8 cellular contexts compared by ENCODE assay signal in the genomic region with DNA sequence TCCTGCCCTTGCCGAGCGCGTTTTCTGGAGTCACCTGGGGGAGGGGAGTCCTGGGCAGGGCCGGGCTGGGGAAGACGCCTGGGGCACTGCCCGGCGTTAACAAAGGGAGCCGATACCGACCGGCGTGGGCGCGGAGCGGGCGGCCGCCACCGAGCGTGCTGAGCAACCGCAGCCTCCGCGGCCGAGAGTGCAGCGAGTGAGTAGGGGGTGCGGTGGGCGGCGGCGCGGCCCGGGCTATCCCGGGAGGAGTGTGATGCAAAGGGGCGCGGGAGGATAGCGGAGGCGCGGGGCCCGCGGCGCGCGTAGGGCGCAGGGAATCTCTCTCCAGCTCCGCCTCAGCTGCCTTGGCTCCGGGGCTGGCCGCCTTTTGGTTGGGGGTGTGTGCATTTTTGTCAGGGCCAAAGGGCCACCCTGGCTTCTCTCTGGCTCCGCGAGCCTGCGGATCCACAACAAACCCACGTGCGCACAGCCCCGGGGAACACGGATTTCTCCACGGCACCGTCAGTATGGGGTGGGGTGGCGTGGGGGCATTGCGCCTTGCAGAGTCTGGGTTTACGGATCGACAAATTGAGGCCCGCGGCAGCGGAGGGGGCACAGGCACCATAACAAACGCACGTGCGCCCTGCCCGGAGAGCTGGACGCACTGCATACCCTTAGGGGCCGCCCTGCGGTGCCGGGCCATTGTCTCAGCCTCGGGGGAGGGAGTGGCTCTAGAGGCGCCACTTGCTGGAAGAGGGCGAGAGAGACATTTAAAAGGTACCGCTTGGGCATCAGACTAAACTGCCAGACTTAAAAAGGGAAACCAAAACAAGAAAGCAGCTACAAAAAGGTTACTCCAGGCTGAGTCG. TPM values are rescaled to one million over a fixed set of nuclear protein-coding genes. Genes with fewer than 3 reads are reported as not detected.
A peak's percentile ranks its signal among the peaks of the same experiment; 100 is the strongest.
DNase-seq lines count a peak whose midpoint lies in the region; ATAC-seq and TF ChIP-seq lines count a peak whose summit lies in the region.

No MANE protein-coding gene starts in this region.

- peaks cover 54% of the 10 kb centered on the region for H3K79me2 ChIP-seq in OCI-LY3 (ENCODE audit: low read length)

- intact Hi-C loops in CD8-positive, alpha-beta T cell (cut with DNase I, micrococcal nuclease) = loop anchor here (1.0 to 5.0 kb wide), 14 partner anchors 22 to 1008 kb away; a partner anchor contains a TSS

- H3K4me3 Mint-ChIP-seq in CD8-positive, alpha-beta T cell = peak overlapping the region; percentile 99
- H3K4me3 Mint-ChIP-seq in activated T-cell treated with anti-CD3 and anti-CD28 coated beads, Interleukin-2, amount 50 U/mL, for 72 hours = peak overlapping the region; percentile 90 to 96
- peak overlapping the region; percentile 98 for H3K4me3 Mint-ChIP-seq in neural crest cell

- TF ChIP-seq CTCF in CD8-positive, alpha-beta T cell (IDR thresholded peaks at IDR 0.05) = no peak
- TF ChIP-seq CTCF in OCI-LY3 (IDR thresholded peaks at IDR 0.05; ENCODE audit: low read depth, low read length) = peak; percentile 43
- peak; percentile 17 for TF ChIP-seq CTCF in neural crest cell (conservative IDR thresholded peaks at IDR 0.05)

- peak overlapping the region; percentile 83 for H3K27ac ChIP-seq in CD8-positive, alpha-beta T cell (ENCODE audit: low read depth, low read length)
- H3K27ac ChIP-seq in OCI-LY3 (ENCODE audit: low read length) = peak overlapping the region; percentile 58
- H3K27ac ChIP-seq in temporal lobe (ENCODE audit: low read depth, low read length) = peak overlapping the region; percentile 76

- peak; percentile 23 to 84 (median 65) for DNase-seq in CD8-positive, alpha-beta T cell
- DNase-seq in activated T-cell treated with anti-CD3 and anti-CD28 coated beads, Interleukin-2, amount 50 U/mL, for 72 hours = peak; percentile 75 to 81
- peak; percentile 31 for DNase-seq in fibroblast of peridontal ligament (ENCODE audit: extremely low read depth)
- peak; percentile 57 for DNase-seq in neural crest cell (ENCODE audit: low read depth, low spot score)

- no peaks in the 10 kb centered on the region for H3K27me3 Mint-ChIP-seq in CD8-positive, alpha-beta T cell (ENCODE audit: low read depth)
- H3K27me3 Mint-ChIP-seq in activated T-cell treated with anti-CD3 and anti-CD28 coated beads, Interleukin-2, amount 50 U/mL, for 72 hours (ENCODE audit: low read depth) = no peaks in the 10 kb centered on the region
- H3K27me3 Mint-ChIP-seq in neural crest cell (ENCODE audit: low read depth) = peaks cover 31% of the 10 kb centered on the region

- H3K4me1 ChIP-seq in CD8-positive, alpha-beta T cell (ENCODE audit: insufficient read depth, low read length) = peaks cover 17% of the 10 kb centered on the region
- H3K4me1 ChIP-seq in OCI-LY3 (ENCODE audit: low read length) = peaks cover 12% of the 10 kb centered on the region

- POLR2A ChIA-PET in CD8-positive, alpha-beta T cell (lab: Charles Lee) = interaction anchor here (0.7 to 3.5 kb wide), 22 partner anchors 8 to 151 kb away, joined by 3 to 39 read pairs (median 4); a partner anchor contains a TSS

- peaks cover 39% of the 10 kb centered on the region for H3K36me3 Mint-ChIP-seq in CD8-positive, alpha-beta T cell
- H3K36me3 Mint-ChIP-seq in activated T-cell treated with anti-CD3 and anti-CD28 coated beads, Interleukin-2, amount 50 U/mL, for 72 hours (ENCODE audit: insufficient read depth in 2 of 2) = peaks cover 22 to 25% of the 10 kb centered on the region in 2 donors
- peaks cover 14% of the 10 kb centered on the region for H3K36me3 Mint-ChIP-seq in neural crest cell (ENCODE audit: low read depth)

- H3K4me2 ChIP-seq in OCI-LY3 (ENCODE audit: low read length) = peak overlapping the region; percentile 94

- peak overlapping the region; percentile 83 for H3K4me3 ChIP-seq in CD8-positive, alpha-beta T cell (ENCODE audit: low read depth, low read length)
- peak overlapping the region; percentile 100 for H3K4me3 ChIP-seq in OCI-LY3 (ENCODE audit: low read length)

- CTCF ChIA-PET in CD8-positive, alpha-beta T cell (lab: Charles Lee) = interaction anchor here (0.6 to 8.9 kb wide), 34 partner anchors 9 to 316 kb away, joined by 3 to 120 read pairs (median 4); no protein-coding TSS in a partner anchor

- peaks cover 38% of the 10 kb centered on the region for H3K4me1 Mint-ChIP-seq in CD8-positive, alpha-beta T cell (ENCODE audit: low read depth)
- peaks cover 43% of the 10 kb centered on the region for H3K4me1 Mint-ChIP-seq in activated T-cell treated with anti-CD3 and anti-CD28 coated beads, Interleukin-2, amount 50 U/mL, for 72 hours (ENCODE audit: low read depth)
- H3K4me1 Mint-ChIP-seq in neural crest cell = peaks cover 46% of the 10 kb centered on the region

- peak overlapping the region; percentile 95 for H3K27ac Mint-ChIP-seq in CD8-positive, alpha-beta T cell
- H3K27ac Mint-ChIP-seq in activated T-cell treated with anti-CD3 and anti-CD28 coated beads, Interleukin-2, amount 50 U/mL, for 72 hours = peak overlapping the region; percentile 94
- peak overlapping the region; percentile 97 for H3K27ac Mint-ChIP-seq in neural crest cell (ENCODE audit: unreplicated experiment)

- no peaks in the 10 kb centered on the region for H3K9me3 Mint-ChIP-seq in CD8-positive, alpha-beta T cell
- no peaks in the 10 kb centered on the region for H3K9me3 Mint-ChIP-seq in activated T-cell treated with anti-CD3 and anti-CD28 coated beads, Interleukin-2, amount 50 U/mL, for 72 hours
- peaks cover 2% of the 10 kb centered on the region for H3K9me3 Mint-ChIP-seq in neural crest cell

- H2AFZ ChIP-seq in OCI-LY3 (ENCODE audit: low read depth, low read length) = 0 out of 2 replicates have a peak overlapping the region, but pooled peaks have one; percentile 80

- H3K27me3 ChIP-seq in CD8-positive, alpha-beta T cell (ENCODE audit: insufficient read depth, low read length) = no peaks in the 10 kb centered on the region
- H3K27me3 ChIP-seq in OCI-LY3 (ENCODE audit: low read depth, low read length) = no peaks in the 10 kb centered on the region

- H3K9ac ChIP-seq in OCI-LY3 (ENCODE audit: low read length) = peak overlapping the region; percentile 94

- H4K20me1 ChIP-seq in OCI-LY3 (ENCODE audit: insufficient read depth, low read length) = peaks cover 43% of the 10 kb centered on the region

- no peaks in the 10 kb centered on the region for H3K36me3 ChIP-seq in CD8-positive, alpha-beta T cell (ENCODE audit: insufficient read depth, low read length)
- peaks cover 31% of the 10 kb centered on the region for H3K36me3 ChIP-seq in OCI-LY3 (replicated peaks; ENCODE audit: low read depth, low read length)

- ATAC-seq in CD8-positive, alpha-beta T cell = peak; percentile 77
- ATAC-seq in GM19397 (IDR thresholded peaks at IDR 0.05; ENCODE audit: unreplicated experiment) = peak; percentile 64
- peak; percentile 77 for ATAC-seq in HG03520 (IDR thresholded peaks at IDR 0.05; ENCODE audit: unreplicated experiment)
- ATAC-seq in activated T-cell treated with anti-CD3 and anti-CD28 coated beads, Interleukin-2, amount 50 U/mL, for 72 hours (replicated peaks in 1 of 2) = peak; percentile 80 to 83

- H3K9me3 ChIP-seq in CD8-positive, alpha-beta T cell (ENCODE audit: low read length) = no peaks in the 10 kb centered on the region
- H3K9me3 ChIP-seq in OCI-LY3 (ENCODE audit: insufficient read depth, low read length) = no peaks in the 10 kb centered on the region

RNA-seq across cellular contexts. Expression of a gene that starts 0.5 kb away (rescaled TPM):
- 10 to 100 TPM; 23.1 to 28.5 TPM for total RNA-seq in CD8-positive, alpha-beta T cell
- 100 to 1,000 TPM in 1 of 2 donors, 10 to 100 TPM in 1; 98.1 to 104 TPM for total RNA-seq in activated T-cell treated with anti-CD3 and anti-CD28 coated beads, Interleukin-2, amount 50 U/mL, for 72 hours
- total RNA-seq in neural crest cell (32.6 and 35.1 TPM in 2 replicates), temporal lobe (48.4 TPM)

Comparison
In these comparisons a context has a peak if more than half of its experiments do, and no peak if none do; other contexts are left out.
1. Peak in every context shown above with its lines: DNase-seq, ATAC-seq, H3K4me3 ChIP-seq and H3K27ac ChIP-seq.